In genomic region chr10:64041185-64041988, GRCh38 we compare ENCODE assay signal across 8 cellular contexts.
DNase-seq lines count a peak whose midpoint lies in the region; ATAC-seq, FAIRE-seq and TF ChIP-seq lines count a peak whose summit lies in the region.

No MANE protein-coding gene starts in this region.

- DNase-seq in A172 (ENCODE audit: low spot score) (peak; percentile 68), NCI-H2107 treated with DMSO at 0.1 percent for 48 hours (lab: John Stamatoyannopoulos, UW; ENCODE audit: unreplicated experiment) (peak; percentile 40), WTC11 (ENCODE audit: low spot score) (peak; percentile 85), bronchial epithelial cell (ENCODE audit: low read depth) (peak; percentile 65), islet precursor cell (peak; percentile 88)
- DNase-seq in stimulated activated CD4-positive, alpha-beta T cell treated with anti-CD3 and anti-CD28 coated beads, Interleukin-15, amount 100 ng/mL, for 48 hours (ENCODE audit: low read depth in 2 of 2) = peak; percentile 76

- H3K9me3 Mint-ChIP-seq in WTC11 = no peaks in the 10 kb centered on the region

- peak; percentile 99 for TF ChIP-seq CTCF in WTC11 (IDR thresholded peaks at IDR 0.05)
- peak; percentile 100 for TF ChIP-seq CTCF in bronchial epithelial cell (IDR thresholded peaks at IDR 0.05; ENCODE audit: insufficient read depth, low read length, severe bottlenecking)

- no peaks in the 10 kb centered on the region for H3K36me3 ChIP-seq in bronchial epithelial cell (ENCODE audit: control insufficient read depth, insufficient read depth, low read length)

- H3K4me3 Mint-ChIP-seq in WTC11 = peak overlapping the region; percentile 25; the same call in 1 of the 2 replicates

- peak; percentile 92 for ATAC-seq in GM18508 (IDR thresholded peaks at IDR 0.05; ENCODE audit: insufficient read depth, unreplicated experiment)
- ATAC-seq in HG03025 (IDR thresholded peaks at IDR 0.05; ENCODE audit: low FRiP score, unreplicated experiment) = peak; percentile 94
- ATAC-seq in WTC11 = peak; percentile 91

- H3K27me3 ChIP-seq in bronchial epithelial cell (ENCODE audit: control insufficient read depth, insufficient read depth, low read length) = no peaks in the 10 kb centered on the region

- CTCF ChIA-PET in WTC11 (lab: Charles Lee) = interaction anchor here (0.6 to 1.9 kb wide), 37 partner anchors 9 to 824 kb away, joined by 3 to 26 read pairs (median 4); no protein-coding TSS in a partner anchor

- POLR2A ChIA-PET in WTC11 (lab: Charles Lee) = no interaction called here

- no peak overlapping the region for H3K27ac Mint-ChIP-seq in WTC11

- H3K36me3 Mint-ChIP-seq in WTC11 = no peaks in the 10 kb centered on the region

- peaks cover 6% of the 10 kb centered on the region for H3K4me1 Mint-ChIP-seq in WTC11

- H3K4me3 ChIP-seq in bronchial epithelial cell (ENCODE audit: low read depth, low read length) = peak overlapping the region; percentile 32

- peak; percentile 97 for FAIRE-seq in bronchial epithelial cell (lab: Jason Lieb, UNC)

- no peaks in the 10 kb centered on the region for H3K27me3 Mint-ChIP-seq in WTC11 (ENCODE audit: low read depth)

TF ChIP-seq in WTC11, 78 proteins besides CTCF, POLR2A, EP300 and RAD21 (continues in another document):
- TF ChIP-seq ZNF512 (CRISPR knock-in tag; IDR thresholded peaks at IDR 0.05; ENCODE audit: borderline replicate concordance) (no peak), ZNF416 (CRISPR knock-in tag; IDR thresholded peaks at IDR 0.05) (no peak), ZBTB21 (CRISPR knock-in tag; IDR thresholded peaks at IDR 0.05; ENCODE audit: borderline replicate concordance) (no peak), AFF4 (CRISPR knock-in tag; IDR thresholded peaks at IDR 0.05; ENCODE audit: borderline replicate concordance) (no peak), ZNF219 (CRISPR knock-in tag; IDR thresholded peaks at IDR 0.05; ENCODE audit: borderline replicate concordance) (no peak), NFYB (CRISPR knock-in tag; conservative IDR thresholded peaks at IDR 0.05; ENCODE audit: low read depth) (no peak), ATF1 (CRISPR knock-in tag; IDR thresholded peaks at IDR 0.05) (no peak), CREM (CRISPR knock-in tag; IDR thresholded peaks at IDR 0.05) (peak; percentile 60; the same call in 1 of the 2 replicates), ETV6 (CRISPR knock-in tag; IDR thresholded peaks at IDR 0.05) (peak; percentile 59; the same call in 1 of the 2 replicates), FOXJ3 (CRISPR knock-in tag; IDR thresholded peaks at IDR 0.05; ENCODE audit: borderline replicate concordance) (no peak), CBFB (CRISPR knock-in tag; IDR thresholded peaks at IDR 0.05; ENCODE audit: low read depth) (no peak), FOXK1 (CRISPR knock-in tag; IDR thresholded peaks at IDR 0.05) (0 out of 2 replicates have a peak, but pooled peaks have one; percentile 53), MXD4 (CRISPR knock-in tag; IDR thresholded peaks at IDR 0.05; ENCODE audit: borderline replicate concordance) (no peak), FOXP1 (CRISPR knock-in tag; IDR thresholded peaks at IDR 0.05; ENCODE audit: borderline replicate concordance) (no peak), MAX (CRISPR knock-in tag; IDR thresholded peaks at IDR 0.05) (no peak), TEAD4 (CRISPR knock-in tag; IDR thresholded peaks at IDR 0.05) (0 out of 2 replicates have a peak, but pooled peaks have one; percentile 63), ZNF121 (CRISPR knock-in tag; IDR thresholded peaks at IDR 0.05) (no peak), MYBL2 (CRISPR knock-in tag; IDR thresholded peaks at IDR 0.05) (no peak), E2F1 (CRISPR knock-in tag; IDR thresholded peaks at IDR 0.05) (no peak)
- TF ChIP-seq, protein P1, sequence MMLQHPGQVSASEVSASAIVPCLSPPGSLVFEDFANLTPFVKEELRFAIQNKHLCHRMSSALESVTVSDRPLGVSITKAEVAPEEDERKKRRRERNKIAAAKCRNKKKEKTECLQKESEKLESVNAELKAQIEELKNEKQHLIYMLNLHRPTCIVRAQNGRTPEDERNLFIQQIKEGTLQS (CRISPR knock-in tag; conservative IDR thresholded peaks at IDR 0.05) = no peak
- TF ChIP-seq, protein P2, sequence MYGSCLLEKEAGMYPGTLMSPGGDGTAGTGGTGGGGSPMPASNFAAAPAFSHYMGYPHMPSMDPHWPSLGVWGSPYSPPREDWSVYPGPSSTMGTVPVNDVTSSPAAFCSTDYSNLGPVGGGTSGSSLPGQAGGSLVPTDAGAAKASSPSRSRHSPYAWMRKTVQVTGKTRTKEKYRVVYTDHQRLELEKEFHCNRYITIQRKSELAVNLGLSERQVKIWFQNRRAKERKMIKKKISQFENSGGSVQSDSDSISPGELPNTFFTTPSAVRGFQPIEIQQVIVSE (CRISPR knock-in tag; IDR thresholded peaks at IDR 0.05; ENCODE audit: borderline replicate concordance) = no peak
- TF ChIP-seq, protein P3, sequence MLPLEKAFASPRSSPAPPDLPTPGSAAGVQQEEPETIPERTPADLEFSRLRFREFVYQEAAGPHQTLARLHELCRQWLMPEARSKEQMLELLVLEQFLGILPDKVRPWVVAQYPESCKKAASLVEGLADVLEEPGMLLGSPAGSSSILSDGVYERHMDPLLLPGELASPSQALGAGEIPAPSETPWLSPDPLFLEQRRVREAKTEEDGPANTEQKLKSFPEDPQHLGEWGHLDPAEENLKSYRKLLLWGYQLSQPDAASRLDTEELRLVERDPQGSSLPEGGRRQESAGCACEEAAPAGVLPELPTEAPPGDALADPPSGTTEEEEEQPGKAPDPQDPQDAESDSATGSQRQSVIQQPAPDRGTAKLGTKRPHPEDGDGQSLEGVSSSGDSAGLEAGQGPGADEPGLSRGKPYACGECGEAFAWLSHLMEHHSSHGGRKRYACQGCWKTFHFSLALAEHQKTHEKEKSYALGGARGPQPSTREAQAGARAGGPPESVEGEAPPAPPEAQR (CRISPR knock-in tag; IDR thresholded peaks at IDR 0.05) = no peak

Comparison
In these comparisons a context has a peak if more than half of its experiments do, and no peak if none do; other contexts are left out.
1. Peak in every context shown above with its lines: DNase-seq, ATAC-seq and H3K4me3 ChIP-seq.